In genomic region chr11:47355283-47356128, GRCh38 we compare ENCODE assay signal across 8 cellular contexts. TPM values are rescaled to one million over a fixed set of nuclear protein-coding genes. Genes with fewer than 3 reads are reported as not detected.
A peak's percentile ranks its signal among the peaks of the same experiment; 100 is the strongest.
DNase-seq lines count a peak whose midpoint lies in the region; ATAC-seq, FAIRE-seq and TF ChIP-seq lines count a peak whose summit lies in the region.

No MANE protein-coding gene starts in this region.

- H3K9me3 ChIP-seq in breast epithelium (no peaks in the 10 kb centered on the region), iPS-18c (ENCODE audit: control insufficient read depth, insufficient read depth, low read length) (no peaks in the 10 kb centered on the region)
- H3K9me3 ChIP-seq in CD4-positive, alpha-beta T cell (ENCODE audit: control insufficient read depth, low read length) = no peaks in the 10 kb centered on the region

- no peak for FAIRE-seq in D721Med (lab: Jason Lieb, UNC)
- FAIRE-seq in GM12892 (lab: Jason Lieb, UNC) = no peak

- H3K4me3 Mint-ChIP-seq in CD4-positive, alpha-beta T cell = no peak overlapping the region

- no peaks in the 10 kb centered on the region for H3K27me3 ChIP-seq in breast epithelium
- H3K27me3 ChIP-seq in CD4-positive, alpha-beta T cell (ENCODE audit: control insufficient read depth, insufficient read depth, low read length) = no peaks in the 10 kb centered on the region

- intact Hi-C loops in breast epithelium (cut with DNase I; ENCODE audit: low total_unique reads) = loop anchor here (10.0 kb wide), 1 partner anchor 171 kb away; the partner anchor contains the start of gene PACSIN3
- intact Hi-C loops in CD4-positive, alpha-beta T cell (cut with DNase I, micrococcal nuclease) = no loop called here

- H3K27me3 Mint-ChIP-seq in CD4-positive, alpha-beta T cell = no peaks in the 10 kb centered on the region

- H3K36me3 ChIP-seq in breast epithelium = no peaks in the 10 kb centered on the region

- H3K9me3 Mint-ChIP-seq in CD4-positive, alpha-beta T cell = no peaks in the 10 kb centered on the region

- CTCF ChIA-PET in CD4-positive, alpha-beta T cell (lab: Charles Lee) = no interaction called here

- POLR2A ChIA-PET in CD4-positive, alpha-beta T cell (lab: Charles Lee) = no interaction called here

- no peak for TF ChIP-seq POLR2A in breast epithelium (IDR thresholded peaks at IDR 0.05)
- TF ChIP-seq POLR2A in GM12892 (IDR thresholded peaks at IDR 0.05; ENCODE audit: low read depth, low read length) = no peak

- peak overlapping the region; percentile 45 to 81 (median 58) for H3K4me3 ChIP-seq in breast epithelium
- H3K4me3 ChIP-seq in iPS-18c (ENCODE audit: insufficient read depth, low read depth, low read length) = peak overlapping the region; percentile 48; the same call in 1 of the 2 replicates
- peak overlapping the region; percentile 30 for H3K4me3 ChIP-seq in skeletal muscle cell (ENCODE audit: low read depth, low read length)

- ATAC-seq in CD4-positive, alpha-beta T cell (ENCODE audit: poor library complexity) = no peak

- peak; percentile 91 for DNase-seq in D721Med (ENCODE audit: insufficient read length, low spot score)
- peak in 52 of 76 experiments; percentile 6 to 61 (median 37) for DNase-seq in HUDEP-2 (lab: John Stamatoyannopoulos, UW; ENCODE audit: unreplicated experiment in 76 of 76)
- DNase-seq in NOMO-1 treated with dmso at 0.1 percent for 144 hours (lab: John Stamatoyannopoulos, UW; ENCODE audit: unreplicated experiment) = peak; percentile 21
- DNase-seq in breast epithelium (ENCODE audit: low spot score in 2 of 2) = peak; percentile 91 to 98
- peak; percentile 60 for DNase-seq in skeletal muscle cell (ENCODE audit: low read depth)
- no peak for DNase-seq in CD4-positive, alpha-beta T cell
- no peak for DNase-seq in GM12892 (ENCODE audit: insufficient read length)

- peak overlapping the region; percentile 85 for H3K27ac ChIP-seq in breast epithelium
- H3K27ac ChIP-seq in CD4-positive, alpha-beta T cell (ENCODE audit: low read depth, low read length) = no peak overlapping the region

- no peak overlapping the region for H3K27ac Mint-ChIP-seq in CD4-positive, alpha-beta T cell

- TF ChIP-seq CTCF in D721Med (IDR thresholded peaks at IDR 0.05; ENCODE audit: insufficient read depth, missing control alignments) = peak; percentile 100
- peak; percentile 64 to 98 (median 94) for TF ChIP-seq CTCF in breast epithelium (IDR thresholded peaks at IDR 0.05)
- TF ChIP-seq CTCF in CD4-positive, alpha-beta T cell (IDR thresholded peaks at IDR 0.05) = no peak

- H3K4me1 ChIP-seq in breast epithelium = peaks cover 0 to 4% of the 10 kb centered on the region in 2 donors

- H3K4me1 Mint-ChIP-seq in CD4-positive, alpha-beta T cell (ENCODE audit: low read depth) = peaks cover 9% of the 10 kb centered on the region

- no peaks in the 10 kb centered on the region for H3K36me3 Mint-ChIP-seq in CD4-positive, alpha-beta T cell (ENCODE audit: low read depth)

RNA-seq across cellular contexts. Expression of gene MYBPC3, which starts 3.0 kb away (rescaled TPM):
- under 1 TPM in 2 of 3 donors, not detected in 1; under 0.01 TPM for total RNA-seq in breast epithelium
- total RNA-seq in CD4-positive, alpha-beta T cell = not detected
- polyA plus RNA-seq in GM12892 (2012; ENCODE audit: missing spikeins) = not detected

RNA-seq across cellular contexts. Expression of gene SPI1, which starts 22.8 kb away (rescaled TPM):
- 10 to 100 TPM; 12.5 to 34.9 (median 15.2) TPM for total RNA-seq in breast epithelium
- 1 to 10 TPM; 4.9 to 5.9 TPM for total RNA-seq in CD4-positive, alpha-beta T cell
- polyA plus RNA-seq in GM12892 (2012; ENCODE audit: missing spikeins) = 5.5 TPM

RNA-seq across cellular contexts. Expression of gene SLC39A13, which starts 52.9 kb away (rescaled TPM):
- 10 to 100 TPM; 42.9 to 58.1 (median 52.8) TPM for total RNA-seq in breast epithelium
- 10 to 100 TPM; 36.6 to 39.2 TPM for total RNA-seq in CD4-positive, alpha-beta T cell
- 7.0 TPM for polyA plus RNA-seq in GM12892 (2012; ENCODE audit: missing spikeins)

Comparison
In these comparisons a context has a peak if more than half of its experiments do, and no peak if none do; other contexts are left out.
1. DNase-seq: peak in D721Med (single experiment), HUDEP-2 (52 of 76), NOMO-1 treated with dmso at 0.1 percent for 144 hours (single experiment), breast epithelium (2 of 2) and skeletal muscle cell (single experiment); none in CD4-positive, alpha-beta T cell (0 of 10) and GM12892 (single experiment).
2. Peak in every context shown above with its lines, with median percentiles within 50 percentile points of each other: H3K4me3 ChIP-seq.